ENCODE assay signal across 17 cellular contexts in the genomic region with DNA sequence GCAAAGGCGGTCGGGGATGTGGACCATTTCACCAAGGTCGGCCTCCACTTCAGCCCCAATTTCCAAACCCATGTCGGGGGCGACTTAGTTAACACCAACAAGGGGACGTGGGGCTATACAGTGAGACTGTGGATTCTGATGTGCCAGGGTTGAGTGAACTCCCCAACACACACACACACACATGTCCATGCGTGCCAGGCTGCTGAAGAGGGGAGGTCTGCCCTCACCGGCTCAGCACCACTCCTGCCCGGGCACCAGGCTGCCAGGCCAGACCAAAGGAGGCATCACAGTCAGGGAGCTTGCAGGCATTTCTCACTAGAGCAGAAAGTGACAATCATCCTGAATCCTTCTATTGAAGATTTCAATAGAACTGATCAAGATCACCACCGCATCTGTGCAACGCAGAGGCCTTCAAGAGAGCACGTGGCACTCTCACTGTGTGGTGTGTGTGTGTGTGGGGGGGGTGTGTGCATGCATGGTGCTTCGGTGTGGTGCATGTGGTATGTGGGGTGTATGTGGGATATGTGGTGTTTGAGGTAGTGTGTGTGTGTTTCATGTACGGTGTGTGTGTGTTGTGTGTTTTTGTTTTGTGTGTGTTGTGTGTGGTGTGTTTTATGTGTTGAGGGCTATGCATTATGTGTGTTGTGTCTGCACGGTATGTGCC.
"Had no signal": no experiment of that assay in that cellular context is flagged by ENCODE, and none has a peak within 500 bp of the region (broad histone marks: within the 10 kb centered on the region; RNA-seq: fewer than 3 reads in every experiment).

No MANE protein-coding gene starts in this region.

- DNase-seq: central memory CD4-positive, alpha-beta T cell; dorsolateral prefrontal cortex; effector CD8-positive, alpha-beta T cell; gastrocnemius medialis; left ventricle myocardium inferior; lower lobe of right lung; stimulated activated CD4-positive, alpha-beta T cell treated with anti-CD3 and anti-CD28 coated beads, Interleukin-4, amount 100 ng/mL, for 1 hour; upper lobe of right lung had no signal

- H3K27ac Mint-ChIP-seq: memory B cell; mesothelial cell of epicardium; natural killer cell treated with Interleukin-12 subunit alpha and Interleukin-12 subunit beta and Interleukin-15 and Interleukin-18, amount 100 ng/mL, for 72 hours; stimulated activated memory B cell treated with anti-CD40 and anti-IgM and Interleukin-4, amounts not matched to agents 10 μg/mL and 1 μg/mL and 100 μg/mL, for 72 hours; stimulated activated naive CD8-positive, alpha-beta T cell treated with anti-CD3 and anti-CD28 coated beads, Interleukin-15, Interleukin-2, amounts not matched to agents 100 ng/mL and 50 ng/mL, for 24 hours had no signal

- H3K4me3 Mint-ChIP-seq: memory B cell; mesothelial cell of epicardium; natural killer cell treated with Interleukin-12 subunit alpha and Interleukin-12 subunit beta and Interleukin-15 and Interleukin-18, amount 100 ng/mL, for 72 hours; stimulated activated memory B cell treated with anti-CD40 and anti-IgM and Interleukin-4, amounts not matched to agents 10 μg/mL and 1 μg/mL and 100 μg/mL, for 72 hours; stimulated activated naive CD8-positive, alpha-beta T cell treated with anti-CD3 and anti-CD28 coated beads, Interleukin-15, Interleukin-2, amounts not matched to agents 100 ng/mL and 50 ng/mL, for 24 hours had no signal

- H3K27ac ChIP-seq: coronary artery, dorsolateral prefrontal cortex, gastrocnemius medialis, left ventricle myocardium inferior, lower lobe of right lung, tibial artery, upper lobe of right lung had no signal

- H3K4me3 ChIP-seq: coronary artery, dorsolateral prefrontal cortex, gastrocnemius medialis, left ventricle myocardium inferior, lower lobe of right lung, smooth muscle cell, tibial artery, upper lobe of right lung had no signal

- ATAC-seq: esophagus mucosa; gastrocnemius medialis; lower lobe of right lung; stimulated activated memory B cell treated with anti-CD40 and anti-IgM and Interleukin-4, amounts not matched to agents 10 μg/mL and 1 μg/mL and 100 μg/mL, for 72 hours had no signal

- H3K4me1 Mint-ChIP-seq: mesothelial cell of epicardium; stimulated activated memory B cell treated with anti-CD40 and anti-IgM and Interleukin-4, amounts not matched to agents 10 μg/mL and 1 μg/mL and 100 μg/mL, for 72 hours had no signal

- H3K27me3 Mint-ChIP-seq: natural killer cell treated with Interleukin-12 subunit alpha and Interleukin-12 subunit beta and Interleukin-15 and Interleukin-18, amount 100 ng/mL, for 72 hours; stimulated activated memory B cell treated with anti-CD40 and anti-IgM and Interleukin-4, amounts not matched to agents 10 μg/mL and 1 μg/mL and 100 μg/mL, for 72 hours; stimulated activated naive CD8-positive, alpha-beta T cell treated with anti-CD3 and anti-CD28 coated beads, Interleukin-15, Interleukin-2, amounts not matched to agents 100 ng/mL and 50 ng/mL, for 24 hours had no signal

- H3K9me3 Mint-ChIP-seq: stimulated activated naive CD8-positive, alpha-beta T cell treated with anti-CD3 and anti-CD28 coated beads, Interleukin-15, Interleukin-2, amounts not matched to agents 100 ng/mL and 50 ng/mL, for 24 hours had no signal

- H3K4me1 ChIP-seq: gastrocnemius medialis, left ventricle myocardium inferior, lower lobe of right lung, tibial artery, upper lobe of right lung had no signal

- H3K36me3 ChIP-seq: gastrocnemius medialis, left ventricle myocardium inferior, lower lobe of right lung, tibial artery, upper lobe of right lung had no signal

- H3K36me3 Mint-ChIP-seq: memory B cell; mesothelial cell of epicardium; natural killer cell treated with Interleukin-12 subunit alpha and Interleukin-12 subunit beta and Interleukin-15 and Interleukin-18, amount 100 ng/mL, for 72 hours; stimulated activated memory B cell treated with anti-CD40 and anti-IgM and Interleukin-4, amounts not matched to agents 10 μg/mL and 1 μg/mL and 100 μg/mL, for 72 hours had no signal

- H3K9me3 ChIP-seq: gastrocnemius medialis, lower lobe of right lung, tibial artery, upper lobe of right lung had no signal
